8 cellular contexts compared by ENCODE assay signal in the genomic region with DNA sequence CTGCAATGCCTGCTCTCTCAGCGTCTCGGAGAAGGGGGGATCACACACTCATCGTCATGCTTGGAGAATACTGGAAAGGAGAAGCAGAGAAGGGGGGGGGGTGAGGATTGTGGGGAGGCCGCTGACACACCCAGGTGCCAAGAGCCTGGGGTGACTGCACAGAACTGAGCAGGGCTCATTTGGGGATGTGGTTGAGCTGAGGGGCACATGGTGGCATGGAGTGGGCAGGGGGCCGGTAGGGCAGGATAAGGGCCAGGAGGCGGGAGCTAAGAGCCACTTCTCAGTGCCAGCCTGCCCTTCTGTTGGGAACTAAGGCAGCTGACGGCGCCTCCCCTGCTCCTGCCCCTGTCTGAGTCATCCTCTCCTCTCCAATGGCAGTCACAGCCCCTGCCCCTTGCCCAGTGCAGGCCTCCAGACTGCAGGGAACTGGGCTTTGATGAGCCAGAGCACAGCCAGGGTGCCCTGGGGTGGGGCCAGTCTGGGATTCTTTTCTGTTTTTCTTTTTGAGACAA. TPM values are rescaled to one million over a fixed set of nuclear protein-coding genes. Genes with fewer than 3 reads are reported as not detected.
DNase-seq lines count a peak whose midpoint lies in the region; ATAC-seq and TF ChIP-seq lines count a peak whose summit lies in the region.

No MANE protein-coding gene starts in this region.

- TF ChIP-seq CTCF in endothelial cell (IDR thresholded peaks at IDR 0.05; ENCODE audit: unreplicated experiment): no peak
- TF ChIP-seq CTCF in psoas muscle (IDR thresholded peaks at IDR 0.05): no peak

- H2AK5ac ChIP-seq in mesendoderm (ENCODE audit: low read length): no peak overlapping the region

- H3K27me3 ChIP-seq in psoas muscle (ENCODE audit: insufficient read depth in 3 of 3, low read length in 2 of 3): no peaks in the 10 kb centered on the region
- no peaks in the 10 kb centered on the region for H3K27me3 ChIP-seq in mesendoderm (ENCODE audit: insufficient read depth, low read length, poor library complexity)

- no peaks in the 10 kb centered on the region for H3K9me3 Mint-ChIP-seq in endothelial cell (ENCODE audit: unreplicated experiment)

- H3K4me2 ChIP-seq in mesendoderm (ENCODE audit: low read length): no peak overlapping the region

- H3K4me3 ChIP-seq in psoas muscle: no peak overlapping the region
- no peak overlapping the region for H3K4me3 ChIP-seq in mesendoderm (ENCODE audit: low read length)

- H2BK120ac ChIP-seq in mesendoderm (ENCODE audit: low read depth, low read length): no peak overlapping the region

- H3K9me3 ChIP-seq in psoas muscle: no peaks in the 10 kb centered on the region

- peaks cover 0 to 20% of the 10 kb centered on the region in 2 donors for H3K36me3 ChIP-seq in psoas muscle (ENCODE audit: insufficient read depth in 1 of 2, low read depth in 1 of 2)
- peaks cover 5% of the 10 kb centered on the region for H3K36me3 ChIP-seq in mesendoderm (ENCODE audit: control insufficient read depth, insufficient read depth, low read length)

- no peak overlapping the region for H3K4ac ChIP-seq in mesendoderm (ENCODE audit: low read depth, low read length)

- H3K27ac Mint-ChIP-seq in endothelial cell (ENCODE audit: unreplicated experiment): peak overlapping the region; percentile 18

- H3K18ac ChIP-seq in mesendoderm (ENCODE audit: low read length): no peak overlapping the region

- H2BK15ac ChIP-seq in mesendoderm (replicated peaks; ENCODE audit: low read depth): no peak overlapping the region

- no peak overlapping the region for H4K5ac ChIP-seq in mesendoderm (ENCODE audit: low read length)

- DNase-seq in GM04503 (ENCODE audit: low read depth): peak; percentile 20
- peak; percentile 2 for DNase-seq in NCI-H69 (lab: John Stamatoyannopoulos, UW)
- DNase-seq in endothelial cell (ENCODE audit: low spot score): no peak
- no peak for DNase-seq in psoas muscle
- no peak for DNase-seq in KBM-7
- DNase-seq in mesendoderm: no peak
- DNase-seq in superior temporal gyrus (ENCODE audit: extremely low spot score): no peak

- no peak overlapping the region for H3K56ac ChIP-seq in mesendoderm (ENCODE audit: low read length)

- H3K79me2 ChIP-seq in mesendoderm (ENCODE audit: control insufficient read depth, insufficient read depth, low read length): no peaks in the 10 kb centered on the region

- H2BK5ac ChIP-seq in mesendoderm (ENCODE audit: low read length): no peak overlapping the region

- no peaks in the 10 kb centered on the region for H3K4me1 ChIP-seq in psoas muscle
- no peaks in the 10 kb centered on the region for H3K4me1 ChIP-seq in mesendoderm (ENCODE audit: control insufficient read depth, low read depth, low read length)

- intact Hi-C loops in psoas muscle (cut with DNase I): no loop called here

- 52 to 59% (median 55%) methylated on average over 5 to 8 of the region's 8 CpGs for WGBS in psoas muscle, 3 donors
- WGBS in mesendoderm (ENCODE audit: extremely low coverage, insufficient coverage, low lambda C conversion rate): no CpG with 5 or more reads among the region's 8 CpGs

- in situ Hi-C loops in KBM-7 (cut with MboI; ENCODE audit: low pct_unique_long_range_greater_than_20kb, low sequenced_read_pairs): no loop called here

- H3K27ac ChIP-seq in psoas muscle: no peak overlapping the region
- no peak overlapping the region for H3K27ac ChIP-seq in mesendoderm (ENCODE audit: low read depth, low read length)

- peaks cover 8% of the 10 kb centered on the region for H3K27me3 Mint-ChIP-seq in endothelial cell (ENCODE audit: unreplicated experiment)

- no peaks in the 10 kb centered on the region for H3K79me1 ChIP-seq in mesendoderm (ENCODE audit: low read length)

- H3K4me3 Mint-ChIP-seq in endothelial cell (ENCODE audit: unreplicated experiment): peak overlapping the region; percentile 25

- no peak overlapping the region for H3K23ac ChIP-seq in mesendoderm (ENCODE audit: low read length)

- peaks cover 4% of the 10 kb centered on the region for H3K4me1 Mint-ChIP-seq in endothelial cell (ENCODE audit: unreplicated experiment)

- peaks cover 16% of the 10 kb centered on the region for H3K36me3 Mint-ChIP-seq in endothelial cell (ENCODE audit: low read depth, unreplicated experiment)

- peak; percentile 54 to 71 (median 64) for ATAC-seq in psoas muscle
- no peak for ATAC-seq in GM18873 (IDR thresholded peaks at IDR 0.05; ENCODE audit: low FRiP score, unreplicated experiment)

- no peak overlapping the region for H4K8ac ChIP-seq in mesendoderm (ENCODE audit: low read depth, low read length)

- no peak overlapping the region for H3K9ac ChIP-seq in mesendoderm (ENCODE audit: low read length)

RNA-seq across cellular contexts. Expression of gene MRPL37, which starts 27.2 kb away (rescaled TPM):
- total RNA-seq in endothelial cell (ENCODE audit: unreplicated experiment) (63.1 TPM), psoas muscle (100 to 1,000 TPM in 3 of 4 donors, 10 to 100 TPM in 1; 89.6 to 109 (median 102) TPM)
- polyA plus RNA-seq in psoas muscle: 100 to 1,000 TPM in 1 of 3 donors, 10 to 100 TPM in 2; 68.9 to 100 (median 87.5) TPM
- 131 TPM for polyA plus RNA-seq in mesendoderm (2013, experiment 1 of 2)
- polyA plus RNA-seq in mesendoderm (2013, experiment 2 of 2): 133 TPM

RNA-seq across cellular contexts. Expression of gene CYB5RL, which starts 27.3 kb away (rescaled TPM):
- 6.7 TPM for total RNA-seq in endothelial cell (ENCODE audit: unreplicated experiment)
- total RNA-seq in psoas muscle: 1 to 10 TPM; 2.8 to 6.4 (median 3.3) TPM
- 1 to 10 TPM in 2 of 3 donors, under 1 TPM in 1; 0.89 to 3.4 (median 1.0) TPM for polyA plus RNA-seq in psoas muscle
- polyA plus RNA-seq in mesendoderm (2013, experiment 1 of 2): 5.3 TPM
- polyA plus RNA-seq in mesendoderm (2013, experiment 2 of 2): 5.6 TPM

Comparison
In these comparisons a context has a peak if more than half of its experiments do, and no peak if none do; other contexts are left out.
1. DNase-seq: peak in GM04503 (single experiment) and NCI-H69 (single experiment); none in endothelial cell (single experiment), psoas muscle (0 of 2), KBM-7 (single experiment), mesendoderm (single experiment) and superior temporal gyrus (single experiment).